ENCODE assay signal across 7 cellular contexts in genomic region chr17:42562845-42563509, GRCh38. TPM values are rescaled to one million over a fixed set of nuclear protein-coding genes. Genes with fewer than 3 reads are reported as not detected.
DNase-seq lines count a peak whose midpoint lies in the region; FAIRE-seq and TF ChIP-seq lines count a peak whose summit lies in the region.

No MANE protein-coding gene starts in this region.

- no peaks in the 10 kb centered on the region for H3K27me3 ChIP-seq in right atrium auricular region
- no peaks in the 10 kb centered on the region for H3K27me3 ChIP-seq in spleen (replicated peaks in 1 of 7)

- H3K4me1 Mint-ChIP-seq in HFFc6 (ENCODE audit: low read depth): peaks cover 49% of the 10 kb centered on the region

- H3K4me3 ChIP-seq in right atrium auricular region (peak overlapping the region; percentile 71 to 88), spleen (peak overlapping the region; percentile 83 to 99 (median 90))

- H3K36me3 Mint-ChIP-seq in HFFc6 (ENCODE audit: low read depth): peaks cover 33% of the 10 kb centered on the region

- WGBS in spleen, 5 donors: 46 to 62% (median 59%) methylated on average over 28 to 30 of the region's 30 CpGs

- H3K27me3 Mint-ChIP-seq in HFFc6 (ENCODE audit: insufficient read depth): peaks cover 2% of the 10 kb centered on the region; the same call in 1 of the 2 replicates

- peaks cover 4% of the 10 kb centered on the region; the same call in 1 of the 2 replicates for H3K9me3 Mint-ChIP-seq in HFFc6

- H3K36me3 ChIP-seq in right atrium auricular region (peaks cover 19% of the 10 kb centered on the region), spleen (peaks cover 0 to 34% (median 20%) of the 10 kb centered on the region in 6 donors)

- H3K4me3 Mint-ChIP-seq in HFFc6: peak overlapping the region; percentile 92

- TF ChIP-seq CTCF in HFFc6 (IDR thresholded peaks at IDR 0.05) (no peak), VCaP (conservative IDR thresholded peaks at IDR 0.05) (no peak), right atrium auricular region (IDR thresholded peaks at IDR 0.05) (no peak), spleen (IDR thresholded peaks at IDR 0.05 in 8 of 11, conservative IDR thresholded peaks at IDR 0.05 in 3 of 11) (no peak)

- no peak for FAIRE-seq in GM19239 (lab: Jason Lieb, UNC)

- H3K9me3 ChIP-seq in right atrium auricular region: no peaks in the 10 kb centered on the region
- H3K9me3 ChIP-seq in spleen: no peaks in the 10 kb centered on the region

- no peak for TF ChIP-seq POLR2A in spleen (IDR thresholded peaks at IDR 0.05)

- DNase-seq in HFFc6 (no peak), right atrium auricular region (ENCODE audit: low spot score) (no peak), spleen (peak; percentile 85), cerebellar cortex (ENCODE audit: low spot score) (no peak), NCI-H510A (lab: John Stamatoyannopoulos, UW) (no peak), GM19239 (ENCODE audit: insufficient read length, low spot score) (no peak)

- H3K27ac ChIP-seq in VCaP (peak overlapping the region; percentile 79), right atrium auricular region (peak overlapping the region in 1 of 2 donors; percentile 88), spleen (peak overlapping the region; percentile 9 to 98 (median 86))

- intact Hi-C loops in spleen (cut with DNase I; ENCODE audit: low total_unique reads): no loop called here

- H3K4me1 ChIP-seq in right atrium auricular region: peaks cover 0 to 46% of the 10 kb centered on the region in 2 donors
- peaks cover 33 to 77% (median 50%) of the 10 kb centered on the region in 6 donors for H3K4me1 ChIP-seq in spleen

- H3K27ac Mint-ChIP-seq in HFFc6: peak overlapping the region; percentile 90

RNA-seq across cellular contexts. Expression of gene COASY, which starts 1.0 kb away (rescaled TPM):
- 10 to 100 TPM; 64.6 to 77.6 (median 71.1) TPM for total RNA-seq in HFFc6 (2021; fragmentation: NEBNext Ultra II Directional; extraction: Animal tissue kit (Norgen Biotek cat#: 25700))
- 10 to 100 TPM; 18.1 to 19.0 TPM for total RNA-seq in right atrium auricular region
- total RNA-seq in spleen: 10 to 100 TPM; 32.5 to 68.6 (median 66.5) TPM
- polyA plus RNA-seq in spleen: 100 to 1,000 TPM in 1 of 3 donors, 10 to 100 TPM in 2; 50.0 to 104 (median 80.6) TPM

RNA-seq across cellular contexts. Expression of gene MLX, which starts 3.9 kb away (rescaled TPM):
- total RNA-seq in HFFc6 (2021; fragmentation: NEBNext Ultra II Directional; extraction: Animal tissue kit (Norgen Biotek cat#: 25700)): 10 to 100 TPM; 40.7 to 48.3 (median 47.0) TPM
- total RNA-seq in right atrium auricular region (10 to 100 TPM; 40.1 to 63.6 TPM), spleen (10 to 100 TPM; 43.0 to 64.4 (median 55.8) TPM)
- 10 to 100 TPM; 33.0 to 39.1 (median 33.2) TPM for polyA plus RNA-seq in spleen

RNA-seq across cellular contexts. Expression of gene HSD17B1, which starts 10.3 kb away (rescaled TPM):
- 1 to 10 TPM in 4 of 6 experiments, under 1 TPM in 2; 0.66 to 1.5 (median 1.1) TPM for total RNA-seq in HFFc6 (2021; fragmentation: NEBNext Ultra II Directional; extraction: Animal tissue kit (Norgen Biotek cat#: 25700))
- total RNA-seq in right atrium auricular region (under 1 TPM; 0.39 to 0.78 TPM), spleen (1 to 10 TPM in 2 of 7 donors, under 1 TPM in 5; 0.54 to 1.6 (median 0.79) TPM)
- polyA plus RNA-seq in spleen: 1 to 10 TPM; 2.9 to 5.5 (median 3.5) TPM

RNA-seq across cellular contexts. Expression of gene PSMC3IP, which starts 14.6 kb away (rescaled TPM):
- 10 to 100 TPM in 5 of 6 experiments, 1 to 10 TPM in 1; 7.3 to 18.2 (median 16.0) TPM for total RNA-seq in HFFc6 (2021; fragmentation: NEBNext Ultra II Directional; extraction: Animal tissue kit (Norgen Biotek cat#: 25700))
- total RNA-seq in right atrium auricular region (1 to 10 TPM; 1.2 to 1.6 TPM), spleen (1 to 10 TPM; 1.9 to 5.6 (median 3.4) TPM)
- 1 to 10 TPM; 3.6 to 4.3 (median 4.0) TPM for polyA plus RNA-seq in spleen

RNA-seq across cellular contexts. Expression of gene NAGLU, which starts 26.9 kb away (rescaled TPM):
- total RNA-seq in HFFc6 (2021; fragmentation: NEBNext Ultra II Directional; extraction: Animal tissue kit (Norgen Biotek cat#: 25700)): 10 to 100 TPM; 38.7 to 43.1 (median 39.9) TPM
- total RNA-seq in right atrium auricular region (10 to 100 TPM; 19.6 to 22.1 TPM), spleen (10 to 100 TPM; 32.5 to 61.0 (median 48.9) TPM)
- polyA plus RNA-seq in spleen: 10 to 100 TPM; 27.3 to 55.2 (median 49.8) TPM
